In genomic region chr11:61950035-61950547, GRCh38 we compare ENCODE assay signal across 12 cellular contexts. TPM values are rescaled to one million over a fixed set of nuclear protein-coding genes. Genes with fewer than 3 reads are reported as not detected.
A peak's percentile ranks its signal among the peaks of the same experiment; 100 is the strongest.
DNase-seq lines count a peak whose midpoint lies in the region; ATAC-seq and TF ChIP-seq lines count a peak whose summit lies in the region.
"Had no signal": no experiment of that assay in that cellular context is flagged by ENCODE, and none has a peak within 500 bp of the region (broad histone marks: within the 10 kb centered on the region; RNA-seq: fewer than 3 reads in every experiment).

BEST1 (plus strand) TSS chr11:61950351; CDS start chr11:61951807, 1,456 bp downstream.

- H3K4me1 Mint-ChIP-seq in GM23338 = peaks cover 12% of the 10 kb centered on the region
- H3K4me1 Mint-ChIP-seq: activated T-helper 17 cell treated with anti-CD3 and anti-CD28 coated beads, Interleukin-2, amount 50 U/mL, for 72 hours had no signal

- H2AFZ ChIP-seq in GM23338 = no peak within 1 kb of the TSS

- no peak for ATAC-seq in GM23338
- no peak for ATAC-seq in GM18870 (IDR thresholded peaks at IDR 0.05; ENCODE audit: unreplicated experiment)
- ATAC-seq in HG03135 (IDR thresholded peaks at IDR 0.05; ENCODE audit: unreplicated experiment) = no peak

- H3F3A ChIP-seq in GM23338 (replicated peaks; ENCODE audit: low read depth) = peaks cover 4% of the 10 kb centered on the region; the same call in 1 of the 2 replicates

- H3K27ac ChIP-seq in GM23338 (ENCODE audit: low read depth) = 0 out of 2 replicates have a peak within 1 kb of the TSS, but pooled peaks have one; percentile 30

- no peaks in the 10 kb centered on the region for H3K79me2 ChIP-seq in GM23338 (replicated peaks; ENCODE audit: insufficient read depth)

- H3K4me3 ChIP-seq in GM23338 = no peak within 1 kb of the TSS
- peak within 1 kb of the TSS; percentile 26 for H3K4me3 ChIP-seq in adipocyte (ENCODE audit: low read length)
- no peak within 1 kb of the TSS for H3K4me3 ChIP-seq in skeletal muscle satellite cell (ENCODE audit: low read length)

- H3K36me3 Mint-ChIP-seq in GM23338 (ENCODE audit: low read depth) = no peaks in the 10 kb centered on the region
- H3K36me3 Mint-ChIP-seq: stimulated activated naive B cell treated with anti-CD40 and anti-IgM and Interleukin-4, amounts not matched to agents 10 μg/mL and 1 μg/mL and 100 μg/mL, for 72 hours had no signal

- H3K9me3 Mint-ChIP-seq in GM23338 = no peaks in the 10 kb centered on the region
- H3K9me3 Mint-ChIP-seq: activated T-helper 17 cell treated with anti-CD3 and anti-CD28 coated beads, Interleukin-2, amount 50 U/mL, for 72 hours; stimulated activated naive B cell treated with anti-CD40 and anti-IgM and Interleukin-4, amounts not matched to agents 10 μg/mL and 1 μg/mL and 100 μg/mL, for 72 hours; T-helper 2 cell treated with Interferon-gamma antibody and Interleukin-4, amounts not matched to agents 5 μg/mL and 100 μg/mL, for 36 hours had no signal

- no peaks in the 10 kb centered on the region for H3K9me3 ChIP-seq in adipocyte (ENCODE audit: control insufficient read depth, low read length)
- H3K9me3 ChIP-seq in skeletal muscle satellite cell (replicated peaks; ENCODE audit: low read length) = no peaks in the 10 kb centered on the region

- no peak within 1 kb of the TSS for H3K4me3 Mint-ChIP-seq in GM23338
- H3K4me3 Mint-ChIP-seq: activated T-helper 17 cell treated with anti-CD3 and anti-CD28 coated beads, Interleukin-2, amount 50 U/mL, for 72 hours; stimulated activated naive B cell treated with anti-CD40 and anti-IgM and Interleukin-4, amounts not matched to agents 10 μg/mL and 1 μg/mL and 100 μg/mL, for 72 hours; T-helper 2 cell treated with Interferon-gamma antibody and Interleukin-4, amounts not matched to agents 5 μg/mL and 100 μg/mL, for 36 hours had no signal

- DNase-seq in GM23338 (ENCODE audit: low spot score) (no peak), adipocyte (ENCODE audit: low read depth) (no peak), hypothalamus (lab: John Stamatoyannopoulos, UW) (peak in 38 of 51 donors; percentile 32 to 87 (median 64)), HCEC 1CT (no peak)
- DNase-seq: effector CD4-positive, alpha-beta T cell; small intestine; stimulated activated naive B cell treated with anti-CD40 and anti-IgM and Interleukin-4, amounts not matched to agents 10 μg/mL and 1 μg/mL and 100 μg/mL, for 72 hours had no signal

- H3K27me3 Mint-ChIP-seq in GM23338 (ENCODE audit: insufficient read depth, low read depth, poor library complexity) = peaks cover 9% of the 10 kb centered on the region

- H3K27me3 ChIP-seq in GM23338 (ENCODE audit: insufficient read depth) = peaks cover 12% of the 10 kb centered on the region; the same call in 1 of the 2 replicates
- no peaks in the 10 kb centered on the region for H3K27me3 ChIP-seq in adipocyte (replicated peaks; ENCODE audit: control insufficient read depth, insufficient read depth, low read length)
- H3K27me3 ChIP-seq in skeletal muscle satellite cell (ENCODE audit: control insufficient read depth, insufficient read depth, low read length) = peaks cover 3% of the 10 kb centered on the region

- no peak for TF ChIP-seq CTCF in GM23338 (conservative IDR thresholded peaks at IDR 0.05; ENCODE audit: low read depth in 2 of 2)

- H3K4me2 ChIP-seq in GM23338 = no peak within 1 kb of the TSS
- H3K4me2 ChIP-seq in skeletal muscle satellite cell (ENCODE audit: low read length) = peak within 1 kb of the TSS; percentile 25

- H3K4me1 ChIP-seq in GM23338 (ENCODE audit: insufficient read depth) (peaks cover 7% of the 10 kb centered on the region; the same call in 1 of the 2 replicates), adipocyte (ENCODE audit: control insufficient read depth, insufficient read depth, low read length) (peaks cover 36% of the 10 kb centered on the region), skeletal muscle satellite cell (ENCODE audit: control insufficient read depth, insufficient read depth, low read length) (peaks cover 20% of the 10 kb centered on the region)

- H3K9me2 ChIP-seq in GM23338 (ENCODE audit: insufficient read depth) = no peaks in the 10 kb centered on the region

- no peaks in the 10 kb centered on the region for H3K36me3 ChIP-seq in GM23338 (ENCODE audit: insufficient read depth)
- no peaks in the 10 kb centered on the region for H3K36me3 ChIP-seq in adipocyte (ENCODE audit: control insufficient read depth, insufficient read depth, low read length, severe bottlenecking)
- no peaks in the 10 kb centered on the region for H3K36me3 ChIP-seq in skeletal muscle satellite cell (ENCODE audit: insufficient read depth, low read length)

- peak within 1 kb of the TSS; percentile 94 for H3K27ac Mint-ChIP-seq in GM23338
- H3K27ac Mint-ChIP-seq: activated T-helper 17 cell treated with anti-CD3 and anti-CD28 coated beads, Interleukin-2, amount 50 U/mL, for 72 hours; stimulated activated naive B cell treated with anti-CD40 and anti-IgM and Interleukin-4, amounts not matched to agents 10 μg/mL and 1 μg/mL and 100 μg/mL, for 72 hours; T-helper 2 cell treated with Interferon-gamma antibody and Interleukin-4, amounts not matched to agents 5 μg/mL and 100 μg/mL, for 36 hours had no signal

- H4K20me1 ChIP-seq in GM23338 (replicated peaks; ENCODE audit: insufficient read depth) = no peaks in the 10 kb centered on the region

- peak within 1 kb of the TSS; percentile 72 for H3K9ac ChIP-seq in adipocyte (ENCODE audit: low read length)
- peak within 1 kb of the TSS; percentile 11 for H3K9ac ChIP-seq in skeletal muscle satellite cell (ENCODE audit: low read depth, low read length)

TF ChIP-seq in GM23338, 12 proteins besides CTCF, POLR2A, EP300 and RAD21:
- no peak for TF ChIP-seq STAT1 (IDR thresholded peaks at IDR 0.05; ENCODE audit: unreplicated experiment)
TF ChIP-seq in GM23338: peak in this region for 0.

RNA-seq across cellular contexts. Expression of gene BEST1, which starts in this region (rescaled TPM):
- 0.35 and 0.89 TPM in 2 replicates for total RNA-seq in GM23338 (2014; rRNA removed; shearing (Covaris generic))
- 0.44 and 0.75 TPM in 2 replicates for polyA plus RNA-seq in GM23338 (2016; fragmentation: Nextera tagmentation; extraction: Ambion mirVana)
- total RNA-seq in skeletal muscle satellite cell (2012; rRNA removed) = 3.1 and 6.6 TPM in 2 replicates

Comparison
In these comparisons a context has a peak if more than half of its experiments do, and no peak if none do; other contexts are left out.
1. DNase-seq: peak in hypothalamus (38 of 51); none in GM23338 (single experiment), adipocyte (single experiment) and HCEC 1CT (single experiment).